In genomic region chr9:136110082-136111061, GRCh38 we compare ENCODE assay signal across 8 cellular contexts. TPM values are rescaled to one million over a fixed set of nuclear protein-coding genes. Genes with fewer than 3 reads are reported as not detected.
DNase-seq lines count a peak whose midpoint lies in the region; ATAC-seq and TF ChIP-seq lines count a peak whose summit lies in the region.

No MANE protein-coding gene starts in this region.

- H4K20me1 ChIP-seq in PC-9 (ENCODE audit: insufficient read depth), result peaks cover 10% of the 10 kb centered on the region

- intact Hi-C loops in PC-9 (cut with micrococcal nuclease; ENCODE audit: unreplicated experiment), result no loop called here
- intact Hi-C loops in MCF 10A (cut with micrococcal nuclease), result no loop called here
- intact Hi-C loops in lower lobe of right lung (cut with DNase I), result no loop called here

- 0 out of 2 replicates have a peak, but pooled peaks cover 4% of the 10 kb centered on the region for H3K79me2 ChIP-seq in PC-9 (ENCODE audit: low read depth)

- peaks cover 23% of the 10 kb centered on the region for H3K36me3 Mint-ChIP-seq in MCF 10A (ENCODE audit: insufficient read depth, unreplicated experiment)

- H3K27me3 ChIP-seq in PC-9 (ENCODE audit: insufficient read depth, low read depth) (0 out of 2 replicates have a peak, but pooled peaks cover 9% of the 10 kb centered on the region), lower lobe of right lung (ENCODE audit: low read depth) (no peaks in the 10 kb centered on the region), thoracic aorta (replicated peaks; ENCODE audit: insufficient read depth) (no peaks in the 10 kb centered on the region)

- H3K27ac Mint-ChIP-seq in MCF 10A (ENCODE audit: low read depth, unreplicated experiment), result no peak overlapping the region

- DNase-seq in GM13977 (ENCODE audit: low spot score) (no peak), PC-9 (peak in 1 of 2 experiments; percentile 20), MCF 10A (ENCODE audit: unreplicated experiment) (no peak), lower lobe of right lung (no peak), thoracic aorta (ENCODE audit: low spot score) (no peak), NCI-H510A (lab: John Stamatoyannopoulos, UW) (no peak), NCI-H2029 treated with DMSO at 0.1 percent for 48 hours (lab: John Stamatoyannopoulos, UW) (no peak)

- CTCF ChIA-PET in PC-9 (lab: Charles Lee) (no interaction called here), MCF 10A (lab: Yijun Ruan, JAX) (interaction anchor here (0.6 to 0.7 kb wide), 2 partner anchors 141 to 187 kb away, joined by 3 read pairs; no protein-coding TSS in a partner anchor)

- H3K9me3 Mint-ChIP-seq in MCF 10A (ENCODE audit: unreplicated experiment), result no peaks in the 10 kb centered on the region

- no peak overlapping the region for H3K27ac ChIP-seq in PC-9
- H3K27ac ChIP-seq in lower lobe of right lung, result peak overlapping the region; percentile 83
- peak overlapping the region in 1 of 2 donors; percentile 47 for H3K27ac ChIP-seq in thoracic aorta

- in situ Hi-C loops in GM13977 (cut with MboI; ENCODE audit: low pct_unique_long_range_greater_than_20kb, low sequenced_read_pairs, unreplicated experiment), result no loop called here

- no peaks in the 10 kb centered on the region for H3K27me3 Mint-ChIP-seq in MCF 10A (ENCODE audit: insufficient read depth, unreplicated experiment)

- H3K4me1 ChIP-seq in PC-9 (replicated peaks; ENCODE audit: insufficient read depth) (peaks cover 7% of the 10 kb centered on the region; the same call in 1 of the 2 replicates), lower lobe of right lung (peaks cover 53% of the 10 kb centered on the region), thoracic aorta (ENCODE audit: control insufficient read depth in 1 of 2, low read depth in 2 of 2) (peaks cover 19 to 35% of the 10 kb centered on the region in 2 donors)

- no peaks in the 10 kb centered on the region for H3K9me2 ChIP-seq in PC-9 (ENCODE audit: insufficient read depth)

- H3K4me3 ChIP-seq in PC-9, result peak overlapping the region; percentile 45; the same call in 1 of the 2 replicates
- H3K4me3 ChIP-seq in lower lobe of right lung, result peak overlapping the region; percentile 55
- H3K4me3 ChIP-seq in thoracic aorta, result peak overlapping the region; percentile 71

- H3K4me2 ChIP-seq in PC-9, result peak overlapping the region; percentile 79

- peak overlapping the region; percentile 67 for H3K4me3 Mint-ChIP-seq in MCF 10A (ENCODE audit: unreplicated experiment)

- no peaks in the 10 kb centered on the region for H3K9me3 ChIP-seq in PC-9 (ENCODE audit: insufficient read depth, low read depth)
- H3K9me3 ChIP-seq in lower lobe of right lung, result no peaks in the 10 kb centered on the region
- H3K9me3 ChIP-seq in thoracic aorta, result no peaks in the 10 kb centered on the region

- peaks cover 20% of the 10 kb centered on the region; the same call in 1 of the 2 replicates for H3F3A ChIP-seq in PC-9 (ENCODE audit: insufficient read depth, low read depth)

- TF ChIP-seq CTCF in GM13977 (IDR thresholded peaks at IDR 0.05; ENCODE audit: extremely low read depth, insufficient read depth, missing control alignments), result peak; percentile 43
- no peak for TF ChIP-seq CTCF in PC-9 (conservative IDR thresholded peaks at IDR 0.05)
- no peak for TF ChIP-seq CTCF in MCF 10A (IDR thresholded peaks at IDR 0.05; ENCODE audit: unreplicated experiment)
- TF ChIP-seq CTCF in lower lobe of right lung (IDR thresholded peaks at IDR 0.05), result no peak
- no peak for TF ChIP-seq CTCF in thoracic aorta (IDR thresholded peaks at IDR 0.05)

- H3K36me3 ChIP-seq in PC-9 (ENCODE audit: low read depth) (no peaks in the 10 kb centered on the region; the same call in 1 of the 2 replicates), lower lobe of right lung (peaks cover 5% of the 10 kb centered on the region), thoracic aorta (peaks cover 6% of the 10 kb centered on the region)

- no peak overlapping the region for H2AFZ ChIP-seq in PC-9

- POLR2A ChIA-PET in PC-9 (lab: Charles Lee; ENCODE audit: unreplicated experiment), result interaction anchor here (0.6 to 0.7 kb wide), 2 partner anchors 141 to 1194 kb away, joined by 3 to 18 read pairs; no protein-coding TSS in a partner anchor
- POLR2A ChIA-PET in MCF 10A (lab: Yijun Ruan, JAX), result interaction anchor here (0.7 to 3.2 kb wide), 8 partner anchors 8 to 1436 kb away, joined by 3 to 65 read pairs (median 4); partner anchors contain the start of genes NACC2, TMEM250 and UBAC1

- peaks cover 19% of the 10 kb centered on the region for H3K4me1 Mint-ChIP-seq in MCF 10A (ENCODE audit: insufficient read depth, unreplicated experiment)

- ATAC-seq in lower lobe of right lung (no peak), thoracic aorta (ENCODE audit: insufficient number of reproducible peaks, low FRiP score, low read depth) (no peak), HG02642 (IDR thresholded peaks at IDR 0.05; ENCODE audit: poor library complexity, unreplicated experiment) (no peak)

- BruUV-seq in PC-9 (replicated peaks; lab: Mats Ljungman, UMichigan) (no TSS peak), MCF 10A (replicated peaks; lab: Mats Ljungman, UMichigan) (no TSS peak)

RNA-seq across cellular contexts. Expression of gene TMEM250, which starts 8.3 kb away (rescaled TPM):
- total RNA-seq in PC-9 (2021) (73.8 and 75.3 TPM in 2 replicates), MCF 10A (2022) (43.2 and 45.4 TPM in 2 replicates), lower lobe of right lung (31.2 TPM), thoracic aorta (10 to 100 TPM; 38.9 to 40.1 TPM)

RNA-seq across cellular contexts. Expression of gene NACC2, which starts 15.3 kb away (rescaled TPM):
- total RNA-seq in PC-9 (2021) (22.4 and 23.8 TPM in 2 replicates), MCF 10A (2022) (16.5 and 20.2 TPM in 2 replicates), lower lobe of right lung (27.0 TPM), thoracic aorta (10 to 100 TPM; 69.2 to 79.7 TPM)
